1 cellular context compared by ENCODE assay signal in genomic region chr5:180637962-180638680, GRCh38.
TF ChIP-seq lines count a peak whose summit lies in the region.

No MANE protein-coding gene starts in this region.

TF ChIP-seq in HepG2, 621 proteins besides CTCF, POLR2A, EP300 and RAD21:
- no peak for TF ChIP-seq DRAP1 (CRISPR knock-in tag; IDR thresholded peaks at IDR 0.05)
